In the genomic region with DNA sequence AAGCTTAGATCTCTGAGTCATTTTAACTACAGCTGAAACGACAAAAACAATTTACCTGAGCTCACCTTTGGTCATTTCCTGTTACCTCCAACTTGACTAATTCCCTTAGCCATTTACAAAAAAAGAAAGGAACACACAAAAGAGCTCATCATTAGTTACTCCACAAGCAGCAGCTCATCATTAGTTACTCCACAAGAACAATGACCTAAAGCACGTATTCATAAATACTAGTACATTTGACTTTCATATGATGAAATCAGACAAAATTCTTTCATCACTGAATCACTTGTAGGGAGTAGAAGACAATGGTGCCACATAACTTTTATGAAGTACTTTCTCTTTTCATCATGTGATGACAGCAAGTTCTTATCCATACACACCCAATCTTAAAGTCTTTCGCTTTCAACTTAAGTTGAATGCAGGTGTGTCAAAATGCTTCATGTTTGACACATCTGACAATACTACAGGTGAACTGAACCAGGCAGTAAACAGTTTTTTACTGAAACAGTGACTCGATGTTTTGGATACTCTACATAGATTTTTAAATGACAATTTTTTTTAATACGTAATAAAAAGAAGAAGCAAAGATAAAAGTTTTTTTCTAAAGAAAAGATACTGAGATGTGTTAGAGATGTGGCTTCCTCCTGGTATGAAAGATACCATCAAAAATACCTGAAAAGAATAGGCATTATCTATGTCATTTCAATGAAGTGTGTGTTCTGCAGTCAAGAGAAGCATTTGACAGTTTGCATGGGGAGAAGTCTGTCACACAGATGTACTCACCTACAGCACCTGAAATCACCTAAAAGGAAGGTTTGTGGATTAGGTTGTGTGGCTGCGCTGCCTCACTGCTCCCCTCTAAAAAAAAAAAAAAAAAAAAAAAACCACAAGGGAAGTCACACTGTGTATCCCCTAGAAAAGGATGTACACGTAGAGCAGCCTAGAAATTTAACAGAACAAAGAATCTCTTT, we compare ENCODE assay signal across 10 cellular contexts.
DNase-seq lines count a peak whose midpoint lies in the region; ATAC-seq and TF ChIP-seq lines count a peak whose summit lies in the region.
"Had no signal": no experiment of that assay in that cellular context is flagged by ENCODE, and none has a peak within 500 bp of the region (broad histone marks: within the 10 kb centered on the region; RNA-seq: fewer than 3 reads in every experiment).

No MANE protein-coding gene starts in this region.

- H2BK5ac ChIP-seq in trophoblast cell (ENCODE audit: low read depth, low read length, poor library complexity), result no peak overlapping the region

- peak overlapping the region in 1 of 2 experiments; percentile 68; a peak in 1 of 4 replicates for H3K27ac ChIP-seq in SK-N-SH (ENCODE audit: low read depth in 2 of 2, low read length in 1 of 2)
- H3K27ac ChIP-seq in trophoblast cell (ENCODE audit: low read depth, low read length), result no peak overlapping the region
- no peak overlapping the region for H3K27ac ChIP-seq in gastroesophageal sphincter
- H3K27ac ChIP-seq: KMS-11 had no signal

- H2BK12ac ChIP-seq in trophoblast cell (ENCODE audit: low read length), result no peak overlapping the region

- H3K4me2 ChIP-seq in SK-N-SH (no peak overlapping the region), trophoblast cell (ENCODE audit: low read length) (no peak overlapping the region)
- H3K4me2 ChIP-seq: KMS-11 had no signal

- H3K79me2 ChIP-seq in SK-N-SH (ENCODE audit: insufficient read depth), result peaks cover 9% of the 10 kb centered on the region
- no peaks in the 10 kb centered on the region for H3K79me2 ChIP-seq in trophoblast cell (ENCODE audit: control insufficient read depth, insufficient read depth, low read length, poor library complexity)

- peaks cover 21% of the 10 kb centered on the region for H3F3A ChIP-seq in SK-N-SH (replicated peaks; ENCODE audit: insufficient read depth)

- H3K27me3 ChIP-seq in SK-N-SH (ENCODE audit: insufficient read depth), result no peaks in the 10 kb centered on the region
- no peaks in the 10 kb centered on the region for H3K27me3 ChIP-seq in trophoblast cell (ENCODE audit: insufficient read depth, low read length)
- H3K27me3 ChIP-seq in gastroesophageal sphincter, result no peaks in the 10 kb centered on the region

- POLR2A ChIA-PET in SK-N-SH (lab: Yijun Ruan, JAX), result no interaction called here

- DNase-seq in SK-N-SH, result no peak
- DNase-seq in LoVo (ENCODE audit: low spot score), result peak; percentile 67
- peak; percentile 57 to 90 for DNase-seq in cardiac fibroblast (ENCODE audit: low read depth in 2 of 2)
- peak; percentile 39 to 87 for DNase-seq in trophoblast cell
- no peak for DNase-seq in NCI-H1048 (lab: John Stamatoyannopoulos, UW)
- DNase-seq in NCI-H1694 treated with DMSO at 0.1 percent for 48 hours (lab: John Stamatoyannopoulos, UW), result no peak
- DNase-seq: ACHN had no signal

- H3K9ac ChIP-seq in SK-N-SH, result no peak overlapping the region
- no peak overlapping the region for H3K9ac ChIP-seq in trophoblast cell (ENCODE audit: low read length)
- H3K9ac ChIP-seq: KMS-11 had no signal

- no peak for TF ChIP-seq POLR2A in gastroesophageal sphincter (IDR thresholded peaks at IDR 0.05)

- no peak overlapping the region for H4K91ac ChIP-seq in trophoblast cell (ENCODE audit: low read depth, low read length)

- no peaks in the 10 kb centered on the region for H3K79me1 ChIP-seq in trophoblast cell (ENCODE audit: low read length)

- H3K23ac ChIP-seq in trophoblast cell (ENCODE audit: low read length), result no peak overlapping the region

- H3K9me3 ChIP-seq in SK-N-SH, result no peaks in the 10 kb centered on the region
- no peaks in the 10 kb centered on the region for H3K9me3 ChIP-seq in trophoblast cell (ENCODE audit: insufficient read depth, low read depth, low read length)
- H3K9me3 ChIP-seq in gastroesophageal sphincter, result no peaks in the 10 kb centered on the region

- no peak overlapping the region for H4K12ac ChIP-seq in trophoblast cell (ENCODE audit: low read depth, low read length)

- CTCF ChIA-PET in SK-N-SH (lab: Yijun Ruan, JAX), result no interaction called here

- no peak overlapping the region for H3K4ac ChIP-seq in trophoblast cell (ENCODE audit: low read depth, low read length)

- no peak for TF ChIP-seq EP300 in SK-N-SH (IDR thresholded peaks at IDR 0.05; ENCODE audit: borderline replicate concordance in 1 of 2, low read depth in 1 of 2, low read length in 1 of 2)
- TF ChIP-seq EP300 in gastroesophageal sphincter (IDR thresholded peaks at IDR 0.05), result no peak

- H2AFZ ChIP-seq in SK-N-SH (ENCODE audit: low read depth) (no peak overlapping the region), trophoblast cell (ENCODE audit: insufficient read depth, low read length, poor library complexity) (no peak overlapping the region)

- H4K8ac ChIP-seq in trophoblast cell (ENCODE audit: low read depth, low read length), result no peak overlapping the region

- no peak overlapping the region for H3K18ac ChIP-seq in trophoblast cell (ENCODE audit: low read length)

- WGBS in SK-N-SH (ENCODE audit: low lambda C conversion rate), result 89% methylated on average over 7 of the region's 7 CpGs
- no CpG with 5 or more reads among the region's 7 CpGs for WGBS in trophoblast cell (ENCODE audit: extremely low coverage, insufficient coverage, insufficient read length)
- 90 to 92% methylated on average over 6 to 7 of the region's 7 CpGs for WGBS in gastroesophageal sphincter (ENCODE audit: low coverage in 1 of 2), 2 donors

- TF ChIP-seq CTCF in SK-N-SH (IDR thresholded peaks at IDR 0.05), result no peak
- no peak for TF ChIP-seq CTCF in cardiac fibroblast (IDR thresholded peaks at IDR 0.05; ENCODE audit: low read depth, low read length)
- no peak for TF ChIP-seq CTCF in gastroesophageal sphincter (IDR thresholded peaks at IDR 0.05)

- TF ChIP-seq RAD21 in SK-N-SH (IDR thresholded peaks at IDR 0.05; ENCODE audit: low read length), result no peak

- ATAC-seq in SK-N-SH treated with all-trans-retinoic acid at 6 μM for 48 hours, result no peak
- ATAC-seq in gastroesophageal sphincter, result no peak

- no peak overlapping the region for H2AK5ac ChIP-seq in trophoblast cell (ENCODE audit: low read length)

- H3K4me1 ChIP-seq in SK-N-SH (ENCODE audit: control insufficient read depth in 1 of 2, insufficient read depth in 2 of 2, low read depth in 1 of 2, low read length in 1 of 2), result peaks cover 6 to 13% of the 10 kb centered on the region in 2 experiments; a peak in 3 of 4 replicates
- no peaks in the 10 kb centered on the region for H3K4me1 ChIP-seq in trophoblast cell (ENCODE audit: control insufficient read depth in 1 of 2, insufficient read depth in 2 of 2, low read length in 2 of 2)
- H3K4me1 ChIP-seq in gastroesophageal sphincter, result peaks cover 0 to 8% (median 0%) of the 10 kb centered on the region in 3 donors

- peaks cover 0 to 31% of the 10 kb centered on the region in 2 experiments for H3K36me3 ChIP-seq in SK-N-SH (replicated peaks in 1 of 2; ENCODE audit: control insufficient read depth in 1 of 2, insufficient read depth in 2 of 2, low read length in 1 of 2)
- peaks cover 0 to 2% of the 10 kb centered on the region in 2 experiments for H3K36me3 ChIP-seq in trophoblast cell (ENCODE audit: control insufficient read depth in 1 of 2, insufficient read depth in 2 of 2, low read length in 2 of 2)
- H3K36me3 ChIP-seq in gastroesophageal sphincter, result peaks cover 0 to 9% of the 10 kb centered on the region in 2 donors

- no peak overlapping the region for H3K4me3 ChIP-seq in SK-N-SH (ENCODE audit: low read depth in 2 of 2, low read length in 1 of 2)
- H3K4me3 ChIP-seq in cardiac fibroblast (replicated peaks in 1 of 2; ENCODE audit: low read depth in 2 of 2, low read length in 2 of 2), result no peak overlapping the region
- H3K4me3 ChIP-seq in trophoblast cell (ENCODE audit: low read depth, low read length), result no peak overlapping the region
- H3K4me3 ChIP-seq in gastroesophageal sphincter, result no peak overlapping the region

- H4K20me1 ChIP-seq in SK-N-SH (ENCODE audit: insufficient read depth), result no peaks in the 10 kb centered on the region

- no peak overlapping the region for H2BK120ac ChIP-seq in trophoblast cell (ENCODE audit: insufficient read depth, low read length, poor library complexity)

- no peak overlapping the region for H3K14ac ChIP-seq in trophoblast cell (ENCODE audit: low read length)

- no peaks in the 10 kb centered on the region for H3K9me2 ChIP-seq in SK-N-SH

TF ChIP-seq in SK-N-SH, 30 proteins besides CTCF, POLR2A, EP300 and RAD21 (continues in another document):
- TF ChIP-seq JUND (IDR thresholded peaks at IDR 0.05) (peak; percentile 3; the same call in 1 of the 2 replicates), RFX5 (IDR thresholded peaks at IDR 0.05; ENCODE audit: low read length) (no peak), PBX3 (IDR thresholded peaks at IDR 0.05) (peak; percentile 42; the same call in 1 of the 2 replicates), FOXM1 (IDR thresholded peaks at IDR 0.05; ENCODE audit: low read depth) (no peak), MXI1 (IDR thresholded peaks at IDR 0.05; ENCODE audit: low read depth, low read length) (no peak), TCF12 (IDR thresholded peaks at IDR 0.05) (peak; percentile 14; the same call in 1 of the 2 replicates)

TF ChIP-seq in SK-N-SH treated with all-trans-retinoic acid at 6 μM for 48 hours, 23 proteins besides CTCF, POLR2A, EP300 and RAD21 (continues in another document):
- no peak for TF ChIP-seq ZNF565 (CRISPR knock-in tag; conservative IDR thresholded peaks at IDR 0.05; ENCODE audit: low read depth)
- TF ChIP-seq BACH2 (CRISPR knock-in tag; IDR thresholded peaks at IDR 0.05; ENCODE audit: borderline replicate concordance), result no peak
- TF ChIP-seq, protein P1, sequence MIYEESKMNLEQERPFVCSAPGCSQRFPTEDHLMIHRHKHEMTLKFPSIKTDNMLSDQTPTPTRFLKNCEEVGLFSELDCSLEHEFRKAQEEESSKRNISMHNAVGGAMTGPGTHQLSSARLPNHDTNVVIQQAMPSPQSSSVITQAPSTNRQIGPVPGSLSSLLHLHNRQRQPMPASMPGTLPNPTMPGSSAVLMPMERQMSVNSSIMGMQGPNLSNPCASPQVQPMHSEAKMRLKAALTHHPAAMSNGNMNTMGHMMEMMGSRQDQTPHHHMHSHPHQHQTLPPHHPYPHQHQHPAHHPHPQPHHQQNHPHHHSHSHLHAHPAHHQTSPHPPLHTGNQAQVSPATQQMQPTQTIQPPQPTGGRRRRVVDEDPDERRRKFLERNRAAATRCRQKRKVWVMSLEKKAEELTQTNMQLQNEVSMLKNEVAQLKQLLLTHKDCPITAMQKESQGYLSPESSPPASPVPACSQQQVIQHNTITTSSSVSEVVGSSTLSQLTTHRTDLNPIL (CRISPR knock-in tag; IDR thresholded peaks at IDR 0.05; ENCODE audit: low read depth), result no peak

Comparison
In these comparisons a context has a peak if more than half of its experiments do, and no peak if none do; other contexts are left out.
1. DNase-seq: peak in LoVo (single experiment), cardiac fibroblast (2 of 2) and trophoblast cell (2 of 2); none in SK-N-SH (single experiment), NCI-H1048 (single experiment) and NCI-H1694 treated with DMSO at 0.1 percent for 48 hours (single experiment).